In genomic region chr13:112486386-112487126, GRCh38 we compare ENCODE assay signal across 1 cellular context.
TF ChIP-seq lines count a peak whose summit lies in the region.

No MANE protein-coding gene starts in this region.

TF ChIP-seq in IMR-90, 13 proteins besides CTCF, POLR2A, EP300 and RAD21 (continued from another document):
- TF ChIP-seq RCOR1 (IDR thresholded peaks at IDR 0.05; ENCODE audit: insufficient replicate concordance, low read length) = no peak
